Comparison of ENCODE assay signal across 1 cellular context in the genomic region with DNA sequence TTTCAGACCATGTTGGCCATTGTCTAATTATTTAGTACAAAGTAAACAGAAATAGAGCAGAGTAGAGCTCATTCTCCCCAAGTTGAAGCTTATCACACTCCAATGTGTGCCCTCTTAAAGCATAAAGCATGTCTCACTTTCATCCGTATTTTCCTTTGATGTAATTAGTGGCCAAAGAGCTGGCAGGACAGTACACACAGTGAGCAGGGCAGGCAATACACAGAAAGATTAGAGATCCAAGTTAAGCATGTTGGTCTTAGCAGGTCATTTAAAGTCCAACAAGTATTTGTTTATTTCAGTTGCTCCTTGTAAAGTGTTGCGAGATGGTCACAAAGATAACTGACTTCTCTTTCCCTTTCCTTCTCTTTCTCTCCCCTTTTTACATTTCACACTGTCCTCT.
A peak's percentile ranks its signal among the peaks of the same experiment; 100 is the strongest.
TF ChIP-seq lines count a peak whose summit lies in the region.

No MANE protein-coding gene starts in this region.

TF ChIP-seq in HEK293, 187 proteins besides CTCF, POLR2A, EP300 and RAD21:
- TF ChIP-seq, protein P1, sequence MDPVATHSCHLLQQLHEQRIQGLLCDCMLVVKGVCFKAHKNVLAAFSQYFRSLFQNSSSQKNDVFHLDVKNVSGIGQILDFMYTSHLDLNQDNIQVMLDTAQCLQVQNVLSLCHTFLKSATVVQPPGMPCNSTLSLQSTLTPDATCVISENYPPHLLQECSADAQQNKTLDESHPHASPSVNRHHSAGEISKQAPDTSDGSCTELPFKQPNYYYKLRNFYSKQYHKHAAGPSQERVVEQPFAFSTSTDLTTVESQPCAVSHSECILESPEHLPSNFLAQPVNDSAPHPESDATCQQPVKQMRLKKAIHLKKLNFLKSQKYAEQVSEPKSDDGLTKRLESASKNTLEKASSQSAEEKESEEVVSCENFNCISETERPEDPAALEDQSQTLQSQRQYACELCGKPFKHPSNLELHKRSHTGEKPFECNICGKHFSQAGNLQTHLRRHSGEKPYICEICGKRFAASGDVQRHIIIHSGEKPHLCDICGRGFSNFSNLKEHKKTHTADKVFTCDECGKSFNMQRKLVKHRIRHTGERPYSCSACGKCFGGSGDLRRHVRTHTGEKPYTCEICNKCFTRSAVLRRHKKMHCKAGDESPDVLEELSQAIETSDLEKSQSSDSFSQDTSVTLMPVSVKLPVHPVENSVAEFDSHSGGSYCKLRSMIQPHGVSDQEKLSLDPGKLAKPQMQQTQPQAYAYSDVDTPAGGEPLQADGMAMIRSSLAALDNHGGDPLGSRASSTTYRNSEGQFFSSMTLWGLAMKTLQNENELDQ (tag by site-specific recombination; IDR thresholded peaks at IDR 0.05; ENCODE audit: low read depth), result no peak
- TF ChIP-seq, protein P2, sequence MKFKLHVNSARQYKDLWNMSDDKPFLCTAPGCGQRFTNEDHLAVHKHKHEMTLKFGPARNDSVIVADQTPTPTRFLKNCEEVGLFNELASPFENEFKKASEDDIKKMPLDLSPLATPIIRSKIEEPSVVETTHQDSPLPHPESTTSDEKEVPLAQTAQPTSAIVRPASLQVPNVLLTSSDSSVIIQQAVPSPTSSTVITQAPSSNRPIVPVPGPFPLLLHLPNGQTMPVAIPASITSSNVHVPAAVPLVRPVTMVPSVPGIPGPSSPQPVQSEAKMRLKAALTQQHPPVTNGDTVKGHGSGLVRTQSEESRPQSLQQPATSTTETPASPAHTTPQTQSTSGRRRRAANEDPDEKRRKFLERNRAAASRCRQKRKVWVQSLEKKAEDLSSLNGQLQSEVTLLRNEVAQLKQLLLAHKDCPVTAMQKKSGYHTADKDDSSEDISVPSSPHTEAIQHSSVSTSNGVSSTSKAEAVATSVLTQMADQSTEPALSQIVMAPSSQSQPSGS (tag by site-specific recombination; IDR thresholded peaks at IDR 0.05; ENCODE audit: low read depth), result no peak
- TF ChIP-seq SCRT2 (tag by site-specific recombination; IDR thresholded peaks at IDR 0.05), result peak; percentile 58
- TF ChIP-seq, protein P3, sequence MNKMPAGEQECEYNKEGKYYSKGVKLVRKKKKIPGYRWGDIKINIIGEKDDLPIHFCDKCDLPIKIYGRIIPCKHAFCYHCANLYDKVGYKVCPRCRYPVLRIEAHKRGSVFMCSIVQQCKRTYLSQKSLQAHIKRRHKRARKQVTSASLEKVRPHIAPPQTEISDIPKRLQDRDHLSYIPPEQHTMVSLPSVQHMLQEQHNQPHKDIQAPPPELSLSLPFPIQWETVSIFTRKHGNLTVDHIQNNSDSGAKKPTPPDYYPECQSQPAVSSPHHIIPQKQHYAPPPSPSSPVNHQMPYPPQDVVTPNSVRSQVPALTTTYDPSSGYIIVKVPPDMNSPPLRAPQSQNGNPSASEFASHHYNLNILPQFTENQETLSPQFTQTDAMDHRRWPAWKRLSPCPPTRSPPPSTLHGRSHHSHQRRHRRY (tag by site-specific recombination; IDR thresholded peaks at IDR 0.05), result no peak
- TF ChIP-seq, protein P4, sequence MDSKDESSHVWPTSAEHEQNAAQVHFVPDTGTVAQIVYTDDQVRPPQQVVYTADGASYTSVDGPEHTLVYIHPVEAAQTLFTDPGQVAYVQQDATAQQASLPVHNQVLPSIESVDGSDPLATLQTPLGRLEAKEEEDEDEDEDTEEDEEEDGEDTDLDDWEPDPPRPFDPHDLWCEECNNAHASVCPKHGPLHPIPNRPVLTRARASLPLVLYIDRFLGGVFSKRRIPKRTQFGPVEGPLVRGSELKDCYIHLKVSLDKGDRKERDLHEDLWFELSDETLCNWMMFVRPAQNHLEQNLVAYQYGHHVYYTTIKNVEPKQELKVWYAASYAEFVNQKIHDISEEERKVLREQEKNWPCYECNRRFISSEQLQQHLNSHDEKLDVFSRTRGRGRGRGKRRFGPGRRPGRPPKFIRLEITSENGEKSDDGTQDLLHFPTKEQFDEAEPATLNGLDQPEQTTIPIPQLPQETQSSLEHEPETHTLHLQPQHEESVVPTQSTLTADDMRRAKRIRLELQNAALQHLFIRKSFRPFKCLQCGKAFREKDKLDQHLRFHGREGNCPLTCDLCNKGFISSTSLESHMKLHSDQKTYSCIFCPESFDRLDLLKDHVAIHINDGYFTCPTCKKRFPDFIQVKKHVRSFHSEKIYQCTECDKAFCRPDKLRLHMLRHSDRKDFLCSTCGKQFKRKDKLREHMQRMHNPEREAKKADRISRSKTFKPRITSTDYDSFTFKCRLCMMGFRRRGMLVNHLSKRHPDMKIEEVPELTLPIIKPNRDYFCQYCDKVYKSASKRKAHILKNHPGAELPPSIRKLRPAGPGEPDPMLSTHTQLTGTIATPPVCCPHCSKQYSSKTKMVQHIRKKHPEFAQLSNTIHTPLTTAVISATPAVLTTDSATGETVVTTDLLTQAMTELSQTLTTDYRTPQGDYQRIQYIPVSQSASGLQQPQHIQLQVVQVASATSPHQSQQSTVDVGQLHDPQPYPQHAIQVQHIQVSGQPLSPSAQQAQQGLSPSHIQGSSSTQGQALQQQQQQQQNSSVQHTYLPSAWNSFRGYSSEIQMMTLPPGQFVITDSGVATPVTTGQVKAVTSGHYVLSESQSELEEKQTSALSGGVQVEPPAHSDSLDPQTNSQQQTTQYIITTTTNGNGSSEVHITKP (tag by site-specific recombination; IDR thresholded peaks at IDR 0.05), result peak; percentile 45
- TF ChIP-seq ZNF501 (tag by site-specific recombination; IDR thresholded peaks at IDR 0.05), result no peak
- peak; percentile 65 for TF ChIP-seq FEZF1 (tag by site-specific recombination; IDR thresholded peaks at IDR 0.05)
- no peak for TF ChIP-seq ZNF600 (tag by site-specific recombination; IDR thresholded peaks at IDR 0.05)
- no peak for TF ChIP-seq ZNF16 (tag by site-specific recombination; IDR thresholded peaks at IDR 0.05; ENCODE audit: low read depth)
- peak; percentile 9; the same call in 1 of the 2 replicates for TF ChIP-seq OSR2 (tag by site-specific recombination; IDR thresholded peaks at IDR 0.05)
- TF ChIP-seq, protein P5, sequence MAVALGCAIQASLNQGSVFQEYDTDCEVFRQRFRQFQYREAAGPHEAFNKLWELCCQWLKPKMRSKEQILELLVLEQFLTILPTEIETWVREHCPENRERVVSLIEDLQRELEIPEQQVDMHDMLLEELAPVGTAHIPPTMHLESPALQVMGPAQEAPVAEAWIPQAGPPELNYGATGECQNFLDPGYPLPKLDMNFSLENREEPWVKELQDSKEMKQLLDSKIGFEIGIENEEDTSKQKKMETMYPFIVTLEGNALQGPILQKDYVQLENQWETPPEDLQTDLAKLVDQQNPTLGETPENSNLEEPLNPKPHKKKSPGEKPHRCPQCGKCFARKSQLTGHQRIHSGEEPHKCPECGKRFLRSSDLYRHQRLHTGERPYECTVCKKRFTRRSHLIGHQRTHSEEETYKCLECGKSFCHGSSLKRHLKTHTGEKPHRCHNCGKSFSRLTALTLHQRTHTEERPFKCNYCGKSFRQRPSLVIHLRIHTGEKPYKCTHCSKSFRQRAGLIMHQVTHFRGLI (tag by site-specific recombination; IDR thresholded peaks at IDR 0.05), result 0 out of 2 replicates have a peak, but pooled peaks have one; percentile 19
- no peak for TF ChIP-seq SETDB1 (IDR thresholded peaks at IDR 0.05; ENCODE audit: insufficient read length, low read length)
- TF ChIP-seq TCF7L2 (IDR thresholded peaks at IDR 0.05; ENCODE audit: borderline replicate concordance, low read depth, low read length), result peak; percentile 86
- TF ChIP-seq, protein P6, sequence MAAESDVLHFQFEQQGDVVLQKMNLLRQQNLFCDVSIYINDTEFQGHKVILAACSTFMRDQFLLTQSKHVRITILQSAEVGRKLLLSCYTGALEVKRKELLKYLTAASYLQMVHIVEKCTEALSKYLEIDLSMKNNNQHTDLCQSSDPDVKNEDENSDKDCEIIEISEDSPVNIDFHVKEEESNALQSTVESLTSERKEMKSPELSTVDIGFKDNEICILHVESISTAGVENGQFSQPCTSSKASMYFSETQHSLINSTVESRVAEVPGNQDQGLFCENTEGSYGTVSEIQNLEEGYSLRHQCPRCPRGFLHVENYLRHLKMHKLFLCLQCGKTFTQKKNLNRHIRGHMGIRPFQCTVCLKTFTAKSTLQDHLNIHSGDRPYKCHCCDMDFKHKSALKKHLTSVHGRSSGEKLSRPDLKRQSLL (tag by site-specific recombination; IDR thresholded peaks at IDR 0.05), result no peak
- TF ChIP-seq ZNF221 (tag by site-specific recombination; IDR thresholded peaks at IDR 0.05; ENCODE audit: borderline replicate concordance), result no peak
- TF ChIP-seq TRIM28 (IDR thresholded peaks at IDR 0.05; ENCODE audit: borderline replicate concordance, low read length), result peak; percentile 73; the same call in 1 of the 2 replicates
- TF ChIP-seq ZNF777 (tag by site-specific recombination; IDR thresholded peaks at IDR 0.05; ENCODE audit: borderline replicate concordance), result no peak
- TF ChIP-seq GFI1B (tag by site-specific recombination; IDR thresholded peaks at IDR 0.05), result no peak
